Comparison of ENCODE assay signal across 10 cellular contexts in genomic region chr4:2860391-2861348, GRCh38. TPM values are rescaled to one million over a fixed set of nuclear protein-coding genes. Genes with fewer than 3 reads are reported as not detected.
DNase-seq lines count a peak whose midpoint lies in the region; ATAC-seq and TF ChIP-seq lines count a peak whose summit lies in the region.
"Had no signal": no experiment of that assay in that cellular context is flagged by ENCODE, and none has a peak within 500 bp of the region (broad histone marks: within the 10 kb centered on the region; RNA-seq: fewer than 3 reads in every experiment).

No MANE protein-coding gene starts in this region.

- H3K36me3 Mint-ChIP-seq in activated T-cell treated with anti-CD3 and anti-CD28 coated beads, Interleukin-2, amount 50 U/mL, for 4 hours (ENCODE audit: insufficient read depth) = peaks cover 3% of the 10 kb centered on the region

- intact Hi-C loops in breast epithelium (cut with DNase I; ENCODE audit: low total_unique reads) (no loop called here), stomach (cut with DNase I; ENCODE audit: low total_unique reads) (no loop called here)

- H3K9me3 ChIP-seq in breast epithelium = no peaks in the 10 kb centered on the region
- no peaks in the 10 kb centered on the region for H3K9me3 ChIP-seq in liver (ENCODE audit: control insufficient read depth in 4 of 4, low read length in 3 of 4)
- H3K9me3 ChIP-seq in stomach = no peaks in the 10 kb centered on the region
- H3K9me3 ChIP-seq: thoracic aorta had no signal

- peak overlapping the region; percentile 22 to 52 for H3K27ac ChIP-seq in breast epithelium
- peak overlapping the region in 1 of 2 donors; percentile 45 for H3K27ac ChIP-seq in liver (ENCODE audit: low read depth in 1 of 2, low read length in 2 of 2)
- peak overlapping the region; percentile 17 to 78 (median 68) for H3K27ac ChIP-seq in stomach

- no peak overlapping the region for H3K4me3 Mint-ChIP-seq in activated T-cell treated with anti-CD3 and anti-CD28 coated beads, Interleukin-2, amount 50 U/mL, for 4 hours

- no peak for TF ChIP-seq CTCF in breast epithelium (IDR thresholded peaks at IDR 0.05)
- TF ChIP-seq CTCF in liver (IDR thresholded peaks at IDR 0.05; ENCODE audit: low read depth, low read length, missing input control) = no peak
- TF ChIP-seq CTCF in stomach (IDR thresholded peaks at IDR 0.05) = no peak

- H3K9me3 Mint-ChIP-seq in activated T-cell treated with anti-CD3 and anti-CD28 coated beads, Interleukin-2, amount 50 U/mL, for 4 hours = no peaks in the 10 kb centered on the region

- no peak for TF ChIP-seq EP300 in stomach (IDR thresholded peaks at IDR 0.05)

- ATAC-seq in activated T-cell treated with anti-CD3 and anti-CD28 coated beads, Interleukin-2, amount 50 U/mL, for 4 hours = no peak

- H3K4me3 ChIP-seq in breast epithelium (no peak overlapping the region), liver (ENCODE audit: low read depth in 1 of 3, low read length in 3 of 3) (no peak overlapping the region), stomach (no peak overlapping the region)
- H3K4me3 ChIP-seq: thoracic aorta had no signal

- no peaks in the 10 kb centered on the region for H3K27me3 Mint-ChIP-seq in activated T-cell treated with anti-CD3 and anti-CD28 coated beads, Interleukin-2, amount 50 U/mL, for 4 hours (ENCODE audit: low read depth)

- H3K4me1 ChIP-seq in breast epithelium (peaks cover 4 to 18% of the 10 kb centered on the region in 2 donors), liver (ENCODE audit: control insufficient read depth in 4 of 4, insufficient read depth in 4 of 4, low read length in 3 of 4) (peaks cover 6 to 45% (median 37%) of the 10 kb centered on the region in 4 donors), stomach (peaks cover 76 to 100% (median 88%) of the 10 kb centered on the region in 4 donors)

- no peak for TF ChIP-seq POLR2A in breast epithelium (IDR thresholded peaks at IDR 0.05)
- no peak for TF ChIP-seq POLR2A in stomach (IDR thresholded peaks at IDR 0.05)

- no peak overlapping the region for H3K9ac ChIP-seq in liver (ENCODE audit: low read depth in 1 of 2, low read length in 2 of 2)

- H3K27me3 ChIP-seq in breast epithelium (no peaks in the 10 kb centered on the region), liver (ENCODE audit: control insufficient read depth in 4 of 4, insufficient read depth in 4 of 4, low read length in 3 of 4) (no peaks in the 10 kb centered on the region), stomach (no peaks in the 10 kb centered on the region)

- WGBS in liver = 80% methylated on average over 6 of the region's 6 CpGs
- 55 to 73% (median 63%) methylated on average over 6 of the region's 6 CpGs for WGBS in stomach, 5 donors

- peaks cover 77% of the 10 kb centered on the region for H3K4me1 Mint-ChIP-seq in activated T-cell treated with anti-CD3 and anti-CD28 coated beads, Interleukin-2, amount 50 U/mL, for 4 hours (ENCODE audit: low read depth)

- H3K36me3 ChIP-seq in breast epithelium (no peaks in the 10 kb centered on the region), liver (ENCODE audit: control insufficient read depth in 4 of 4, insufficient read depth in 3 of 4, low read depth in 1 of 4, low read length in 3 of 4) (no peaks in the 10 kb centered on the region), stomach (no peaks in the 10 kb centered on the region)
- H3K36me3 ChIP-seq: thoracic aorta had no signal

- TF ChIP-seq RAD21 in liver (IDR thresholded peaks at IDR 0.05) = no peak

- DNase-seq in NCI-H526 (lab: John Stamatoyannopoulos, UW) (peak; percentile 63 to 74), breast epithelium (ENCODE audit: low spot score in 2 of 2) (no peak), stomach (no peak), middle frontal gyrus (ENCODE audit: extremely low spot score, low spot score) (no peak), NCI-H2227 treated with DMSO at 0.1 percent for 48 hours (lab: John Stamatoyannopoulos, UW) (no peak), OCI-M2 (lab: John Stamatoyannopoulos, UW; ENCODE audit: unreplicated experiment) (no peak)
- no peak for DNase-seq in activated T-cell treated with anti-CD3 and anti-CD28 coated beads, Interleukin-2, amount 50 U/mL, for 4 hours
- DNase-seq: NCI-H146 had no signal

TF ChIP-seq in liver, 16 proteins besides CTCF, POLR2A, EP300 and RAD21:
- no peak for TF ChIP-seq JUND (IDR thresholded peaks at IDR 0.05)
- no peak for TF ChIP-seq ZBTB33 (IDR thresholded peaks at IDR 0.05)
- TF ChIP-seq SP1 (IDR thresholded peaks at IDR 0.05) = peak; percentile 75
- TF ChIP-seq YY1 (IDR thresholded peaks at IDR 0.05) = no peak
- TF ChIP-seq NR2F2 (IDR thresholded peaks at IDR 0.05) = peak; percentile 92
- no peak for TF ChIP-seq MAX (IDR thresholded peaks at IDR 0.05)
- TF ChIP-seq FOXA1 (IDR thresholded peaks at IDR 0.05) = no peak
- TF ChIP-seq HNF4A (conservative IDR thresholded peaks at IDR 0.05) = peak; percentile 37 to 65
- no peak for TF ChIP-seq TAF1 (conservative IDR thresholded peaks at IDR 0.05)
- no peak for TF ChIP-seq REST (IDR thresholded peaks at IDR 0.05)
- no peak for TF ChIP-seq GABPA (IDR thresholded peaks at IDR 0.05 in 1 of 2, conservative IDR thresholded peaks at IDR 0.05 in 1 of 2)
- no peak for TF ChIP-seq HNF4G (IDR thresholded peaks at IDR 0.05)
- TF ChIP-seq ATF3 (IDR thresholded peaks at IDR 0.05) = no peak
- TF ChIP-seq EGR1 (IDR thresholded peaks at IDR 0.05; ENCODE audit: low read depth in 2 of 2) = no peak
- peak in 1 of 2 donors; percentile 75 for TF ChIP-seq RXRA (IDR thresholded peaks at IDR 0.05)
- TF ChIP-seq FOXA2 (IDR thresholded peaks at IDR 0.05) = no peak

RNA-seq across cellular contexts. Expression of gene ADD1, which starts 17.0 kb away (rescaled TPM):
- total RNA-seq in breast epithelium = 100 to 1,000 TPM; 161 to 193 (median 181) TPM
- 100 to 1,000 TPM in 1 of 2 donors, 10 to 100 TPM in 1; 95.5 to 142 TPM for total RNA-seq in liver
- 10 to 100 TPM; 62.2 to 71.3 TPM for polyA plus RNA-seq in liver
- 1,000 to 10,000 TPM in 1 of 5 donors, 100 to 1,000 TPM in 4; 162 to 1,174 (median 290) TPM for total RNA-seq in stomach
- 100 to 1,000 TPM; 103 to 197 (median 127) TPM for polyA plus RNA-seq in stomach
- 100 to 1,000 TPM; 147 to 175 (median 153) TPM for total RNA-seq in activated T-cell treated with anti-CD3 and anti-CD28 coated beads, Interleukin-2, amount 50 U/mL, for 4 hours

Comparison
In these comparisons a context has a peak if more than half of its experiments do, and no peak if none do; other contexts are left out.
1. DNase-seq: peak in NCI-H526 (2 of 2); none in breast epithelium (0 of 2), stomach (single experiment), middle frontal gyrus (single experiment), NCI-H2227 treated with DMSO at 0.1 percent for 48 hours (single experiment), activated T-cell treated with anti-CD3 and anti-CD28 coated beads, Interleukin-2, amount 50 U/mL, for 4 hours (single experiment) and OCI-M2 (single experiment).